Comparison of ENCODE assay signal across 25 cellular contexts in genomic region chr7:803243-803635, GRCh38. TPM values are rescaled to one million over a fixed set of nuclear protein-coding genes. Genes with fewer than 3 reads are reported as not detected.
DNase-seq lines count a peak whose midpoint lies in the region; ATAC-seq and TF ChIP-seq lines count a peak whose summit lies in the region.
"Had no signal": no experiment of that assay in that cellular context is flagged by ENCODE, and none has a peak within 500 bp of the region (broad histone marks: within the 10 kb centered on the region; RNA-seq: fewer than 3 reads in every experiment).

No MANE protein-coding gene starts in this region.

- H3K9me3 Mint-ChIP-seq in natural killer cell treated with Interleukin-12 subunit alpha and Interleukin-12 subunit beta and Interleukin-15 and Interleukin-18, amount 100 ng/mL, for 72 hours, result no peaks in the 10 kb centered on the region
- H3K9me3 Mint-ChIP-seq in natural killer cell, result no peaks in the 10 kb centered on the region
- H3K9me3 Mint-ChIP-seq in activated T-cell treated with anti-CD3 and anti-CD28 coated beads, Interleukin-2, amount 50 U/mL, for 72 hours, result no peaks in the 10 kb centered on the region
- H3K9me3 Mint-ChIP-seq: memory B cell had no signal

- peaks cover 14 to 23% (median 21%) of the 10 kb centered on the region in 3 donors for H3K4me1 ChIP-seq in skeletal muscle tissue (ENCODE audit: control insufficient read depth in 3 of 3, insufficient read depth in 3 of 3, low read length in 3 of 3)
- H3K4me1 ChIP-seq: BE2C had no signal

- no peak for ATAC-seq in natural killer cell treated with Interleukin-12 subunit alpha and Interleukin-12 subunit beta and Interleukin-15 and Interleukin-18, amount 100 ng/mL, for 72 hours
- ATAC-seq in natural killer cell, result no peak
- ATAC-seq in activated T-cell treated with anti-CD3 and anti-CD28 coated beads, Interleukin-2, amount 50 U/mL, for 72 hours (replicated peaks in 1 of 2), result no peak
- no peak for ATAC-seq in GM18867 (IDR thresholded peaks at IDR 0.05; ENCODE audit: unreplicated experiment)
- ATAC-seq: gastroesophageal sphincter, Panc1, T-helper 17 cell had no signal

- H3K9me3 ChIP-seq in skeletal muscle tissue (ENCODE audit: control insufficient read depth in 3 of 3, low read length in 3 of 3), result no peaks in the 10 kb centered on the region
- H3K9me3 ChIP-seq: BE2C, gastroesophageal sphincter, MG63, right atrium auricular region had no signal

- H3K4me3 Mint-ChIP-seq in natural killer cell treated with Interleukin-12 subunit alpha and Interleukin-12 subunit beta and Interleukin-15 and Interleukin-18, amount 100 ng/mL, for 72 hours, result no peak overlapping the region
- H3K4me3 Mint-ChIP-seq in natural killer cell, result no peak overlapping the region
- H3K4me3 Mint-ChIP-seq in activated T-cell treated with anti-CD3 and anti-CD28 coated beads, Interleukin-2, amount 50 U/mL, for 72 hours, result no peak overlapping the region
- H3K4me3 Mint-ChIP-seq: activated naive CD8-positive, alpha-beta T cell treated with anti-CD3 and anti-CD28 coated beads for 36 hours; H9; memory B cell; T-helper 17 cell had no signal

- H3K27me3 ChIP-seq in skeletal muscle tissue (ENCODE audit: control insufficient read depth in 3 of 3, insufficient read depth in 3 of 3, low read length in 3 of 3), result no peaks in the 10 kb centered on the region
- H3K27me3 ChIP-seq: BE2C, gastroesophageal sphincter, MG63, right atrium auricular region had no signal

- no peak overlapping the region for H3K4me3 ChIP-seq in skeletal muscle tissue (ENCODE audit: low read length in 3 of 3)
- H3K4me3 ChIP-seq: gastroesophageal sphincter, MG63, right atrium auricular region had no signal

- no peaks in the 10 kb centered on the region for H3K36me3 Mint-ChIP-seq in natural killer cell treated with Interleukin-12 subunit alpha and Interleukin-12 subunit beta and Interleukin-15 and Interleukin-18, amount 100 ng/mL, for 72 hours
- no peaks in the 10 kb centered on the region for H3K36me3 Mint-ChIP-seq in natural killer cell
- peaks cover 0 to under 1% of the 10 kb centered on the region in 2 donors for H3K36me3 Mint-ChIP-seq in activated T-cell treated with anti-CD3 and anti-CD28 coated beads, Interleukin-2, amount 50 U/mL, for 72 hours (ENCODE audit: insufficient read depth in 2 of 2)

- TF ChIP-seq CTCF in natural killer cell (IDR thresholded peaks at IDR 0.05), result no peak

- intact Hi-C loops in natural killer cell (cut with micrococcal nuclease), result no loop called here

- peaks cover 16 to 26% of the 10 kb centered on the region in 2 donors for H3K27me3 Mint-ChIP-seq in natural killer cell treated with Interleukin-12 subunit alpha and Interleukin-12 subunit beta and Interleukin-15 and Interleukin-18, amount 100 ng/mL, for 72 hours
- H3K27me3 Mint-ChIP-seq in natural killer cell (ENCODE audit: low read depth in 2 of 2), result peaks cover 16 to 24% of the 10 kb centered on the region in 2 donors
- H3K27me3 Mint-ChIP-seq in activated T-cell treated with anti-CD3 and anti-CD28 coated beads, Interleukin-2, amount 50 U/mL, for 72 hours (ENCODE audit: low read depth), result no peaks in the 10 kb centered on the region
- H3K27me3 Mint-ChIP-seq: activated naive CD8-positive, alpha-beta T cell treated with anti-CD3 and anti-CD28 coated beads for 36 hours; memory B cell; T-helper 17 cell had no signal

- peak; percentile 8 for DNase-seq in natural killer cell treated with Interleukin-12 subunit alpha and Interleukin-12 subunit beta and Interleukin-15 and Interleukin-18, amount 100 ng/mL, for 72 hours (ENCODE audit: low spot score)
- DNase-seq in natural killer cell, result no peak
- DNase-seq in fibroblast of peridontal ligament (ENCODE audit: extremely low read depth), result peak; percentile 35
- DNase-seq in NCI-H2171 (lab: John Stamatoyannopoulos, UW), result no peak
- DNase-seq in activated T-cell treated with anti-CD3 and anti-CD28 coated beads, Interleukin-2, amount 50 U/mL, for 72 hours, result no peak
- DNase-seq in NCI-H345 (lab: John Stamatoyannopoulos, UW), result no peak
- DNase-seq: 8988T; activated CD8-positive, alpha-beta memory T cell treated with anti-CD3 and anti-CD28 coated beads, Interleukin-2, amount 50 U/mL, for 48 hours; activated naive CD8-positive, alpha-beta T cell treated with anti-CD3 and anti-CD28 coated beads for 36 hours; BE2C; H9; MG63; NCI-H1436 treated with DMSO at 0.1 percent for 48 hours; NCI-H524; NK-92 treated with Interleukin-12 subunit alpha and Interleukin-12 subunit beta, amount 100 ng/mL, for 24 hours; stimulated activated CD4-positive, alpha-beta T cell treated with anti-CD3 and anti-CD28 coated beads, Interleukin-15, amount 100 ng/mL, for 24 hours; stimulated activated CD8-positive, alpha-beta memory T cell treated with anti-CD3 and anti-CD28 coated beads, Interleukin-4, amount 100 ng/mL, for 48 hours; T-helper 17 cell had no signal

- no peaks in the 10 kb centered on the region for H3K36me3 ChIP-seq in skeletal muscle tissue (ENCODE audit: control insufficient read depth in 3 of 3, insufficient read depth in 3 of 3, low read length in 3 of 3)
- H3K36me3 ChIP-seq: BE2C, gastroesophageal sphincter, MG63, right atrium auricular region had no signal

- H3K27ac ChIP-seq in skeletal muscle tissue (ENCODE audit: low read depth, low read length), result peak overlapping the region; percentile 38
- H3K27ac ChIP-seq: VCaP had no signal

- H3K27ac Mint-ChIP-seq in natural killer cell treated with Interleukin-12 subunit alpha and Interleukin-12 subunit beta and Interleukin-15 and Interleukin-18, amount 100 ng/mL, for 72 hours, result no peak overlapping the region
- no peak overlapping the region for H3K27ac Mint-ChIP-seq in natural killer cell
- H3K27ac Mint-ChIP-seq in activated T-cell treated with anti-CD3 and anti-CD28 coated beads, Interleukin-2, amount 50 U/mL, for 72 hours, result no peak overlapping the region
- H3K27ac Mint-ChIP-seq: activated naive CD8-positive, alpha-beta T cell treated with anti-CD3 and anti-CD28 coated beads for 36 hours; memory B cell; T-helper 17 cell had no signal

- H3K4me1 Mint-ChIP-seq in natural killer cell treated with Interleukin-12 subunit alpha and Interleukin-12 subunit beta and Interleukin-15 and Interleukin-18, amount 100 ng/mL, for 72 hours (ENCODE audit: low read depth in 2 of 2), result no peaks in the 10 kb centered on the region
- no peaks in the 10 kb centered on the region for H3K4me1 Mint-ChIP-seq in natural killer cell
- no peaks in the 10 kb centered on the region for H3K4me1 Mint-ChIP-seq in activated T-cell treated with anti-CD3 and anti-CD28 coated beads, Interleukin-2, amount 50 U/mL, for 72 hours (ENCODE audit: low read depth)

- no peak overlapping the region for H3K9ac ChIP-seq in skeletal muscle tissue (ENCODE audit: low read depth in 1 of 3, low read length in 3 of 3)

RNA-seq across cellular contexts. Expression of gene SUN1, which starts 29.0 kb away (rescaled TPM):
- total RNA-seq in natural killer cell treated with Interleukin-12 subunit alpha and Interleukin-12 subunit beta and Interleukin-15 and Interleukin-18, amount 100 ng/mL, for 72 hours, result 10 to 100 TPM; 34.3 to 50.4 TPM
- total RNA-seq in natural killer cell, result 10 to 100 TPM; 40.2 to 63.5 (median 48.0) TPM
- 180 TPM for total RNA-seq in skeletal muscle tissue
- total RNA-seq in activated T-cell treated with anti-CD3 and anti-CD28 coated beads, Interleukin-2, amount 50 U/mL, for 72 hours, result 10 to 100 TPM; 77.9 to 84.4 TPM

Comparison
In these comparisons a context has a peak if more than half of its experiments do, and no peak if none do; other contexts are left out.
1. DNase-seq: peak in natural killer cell treated with Interleukin-12 subunit alpha and Interleukin-12 subunit beta and Interleukin-15 and Interleukin-18, amount 100 ng/mL, for 72 hours (single experiment) and fibroblast of peridontal ligament (single experiment); none in natural killer cell (single experiment), NCI-H2171 (single experiment), activated T-cell treated with anti-CD3 and anti-CD28 coated beads, Interleukin-2, amount 50 U/mL, for 72 hours (0 of 2) and NCI-H345 (single experiment).